1 cellular context compared by ENCODE assay signal in the genomic region with DNA sequence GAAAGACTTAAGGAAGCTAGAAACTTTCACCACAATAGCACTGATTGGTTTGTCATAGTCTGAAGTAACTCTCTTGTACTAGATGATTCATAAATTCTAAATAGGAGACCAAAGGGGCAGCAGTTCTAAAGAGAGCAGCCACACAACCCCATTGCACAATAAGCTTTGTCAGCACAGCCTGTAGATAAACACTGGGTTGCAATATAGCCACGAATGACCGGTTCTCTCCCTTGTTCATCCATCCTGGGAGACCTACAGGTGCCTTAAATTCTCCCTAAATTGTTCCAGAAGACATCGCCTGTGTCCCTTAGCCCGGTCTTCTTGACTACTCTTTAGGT.
TF ChIP-seq lines count a peak whose summit lies in the region.

No MANE protein-coding gene starts in this region.

TF ChIP-seq in HepG2, 621 proteins besides CTCF, POLR2A, EP300 and RAD21 (continued from another document):
- 0 out of 2 replicates have a peak, but pooled peaks have one; percentile 44 for TF ChIP-seq ZNF644 (CRISPR knock-in tag; IDR thresholded peaks at IDR 0.05; ENCODE audit: low read depth)
- TF ChIP-seq FOXP1 (IDR thresholded peaks at IDR 0.05), result no peak
- TF ChIP-seq FOXP1 (CRISPR knock-in tag; IDR thresholded peaks at IDR 0.05), result peak; percentile 57
- TF ChIP-seq ZNF790 (CRISPR knock-in tag; IDR thresholded peaks at IDR 0.05; ENCODE audit: borderline replicate concordance), result no peak
- TF ChIP-seq BCL6 (CRISPR knock-in tag; IDR thresholded peaks at IDR 0.05), result peak; percentile 34; the same call in 1 of the 2 replicates
- TF ChIP-seq, protein P1, sequence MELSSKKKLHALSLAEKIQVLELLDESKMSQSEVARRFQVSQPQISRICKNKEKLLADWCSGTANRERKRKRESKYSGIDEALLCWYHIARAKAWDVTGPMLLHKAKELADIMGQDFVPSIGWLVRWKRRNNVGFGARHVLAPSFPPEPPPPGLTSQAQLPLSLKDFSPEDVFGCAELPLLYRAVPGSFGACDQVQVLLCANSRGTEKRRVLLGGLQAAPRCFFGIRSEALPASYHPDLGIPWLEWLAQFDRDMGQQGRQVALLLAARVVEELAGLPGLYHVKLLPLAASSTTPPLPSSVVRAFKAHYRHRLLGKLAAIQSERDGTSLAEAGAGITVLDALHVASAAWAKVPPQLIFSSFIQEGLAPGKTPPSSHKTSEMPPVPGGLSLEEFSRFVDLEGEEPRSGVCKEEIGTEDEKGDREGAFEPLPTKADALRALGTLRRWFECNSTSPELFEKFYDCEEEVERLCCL (CRISPR knock-in tag; IDR thresholded peaks at IDR 0.05; ENCODE audit: borderline replicate concordance), result no peak
- TF ChIP-seq, protein P2, sequence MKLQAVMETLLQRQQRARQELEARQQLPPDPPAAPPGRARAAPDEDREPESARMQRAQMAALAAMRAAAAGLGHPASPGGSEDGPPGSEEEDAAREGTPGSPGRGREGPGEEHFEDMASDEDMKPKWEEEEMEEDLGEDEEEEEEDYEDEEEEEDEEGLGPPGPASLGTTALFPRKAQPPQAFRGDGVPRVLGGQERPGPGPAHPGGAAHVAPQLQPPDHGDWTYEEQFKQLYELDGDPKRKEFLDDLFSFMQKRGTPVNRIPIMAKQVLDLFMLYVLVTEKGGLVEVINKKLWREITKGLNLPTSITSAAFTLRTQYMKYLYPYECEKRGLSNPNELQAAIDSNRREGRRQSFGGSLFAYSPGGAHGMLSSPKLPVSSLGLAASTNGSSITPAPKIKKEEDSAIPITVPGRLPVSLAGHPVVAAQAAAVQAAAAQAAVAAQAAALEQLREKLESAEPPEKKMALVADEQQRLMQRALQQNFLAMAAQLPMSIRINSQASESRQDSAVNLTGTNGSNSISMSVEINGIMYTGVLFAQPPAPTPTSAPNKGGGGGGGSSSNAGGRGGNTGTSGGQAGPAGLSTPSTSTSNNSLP (IDR thresholded peaks at IDR 0.05; ENCODE audit: low read depth, low read length), result peak; percentile 50; the same call in 1 of the 2 replicates
- no peak for TF ChIP-seq ZNF614 (CRISPR knock-in tag; IDR thresholded peaks at IDR 0.05; ENCODE audit: borderline replicate concordance)
- TF ChIP-seq, protein P3, sequence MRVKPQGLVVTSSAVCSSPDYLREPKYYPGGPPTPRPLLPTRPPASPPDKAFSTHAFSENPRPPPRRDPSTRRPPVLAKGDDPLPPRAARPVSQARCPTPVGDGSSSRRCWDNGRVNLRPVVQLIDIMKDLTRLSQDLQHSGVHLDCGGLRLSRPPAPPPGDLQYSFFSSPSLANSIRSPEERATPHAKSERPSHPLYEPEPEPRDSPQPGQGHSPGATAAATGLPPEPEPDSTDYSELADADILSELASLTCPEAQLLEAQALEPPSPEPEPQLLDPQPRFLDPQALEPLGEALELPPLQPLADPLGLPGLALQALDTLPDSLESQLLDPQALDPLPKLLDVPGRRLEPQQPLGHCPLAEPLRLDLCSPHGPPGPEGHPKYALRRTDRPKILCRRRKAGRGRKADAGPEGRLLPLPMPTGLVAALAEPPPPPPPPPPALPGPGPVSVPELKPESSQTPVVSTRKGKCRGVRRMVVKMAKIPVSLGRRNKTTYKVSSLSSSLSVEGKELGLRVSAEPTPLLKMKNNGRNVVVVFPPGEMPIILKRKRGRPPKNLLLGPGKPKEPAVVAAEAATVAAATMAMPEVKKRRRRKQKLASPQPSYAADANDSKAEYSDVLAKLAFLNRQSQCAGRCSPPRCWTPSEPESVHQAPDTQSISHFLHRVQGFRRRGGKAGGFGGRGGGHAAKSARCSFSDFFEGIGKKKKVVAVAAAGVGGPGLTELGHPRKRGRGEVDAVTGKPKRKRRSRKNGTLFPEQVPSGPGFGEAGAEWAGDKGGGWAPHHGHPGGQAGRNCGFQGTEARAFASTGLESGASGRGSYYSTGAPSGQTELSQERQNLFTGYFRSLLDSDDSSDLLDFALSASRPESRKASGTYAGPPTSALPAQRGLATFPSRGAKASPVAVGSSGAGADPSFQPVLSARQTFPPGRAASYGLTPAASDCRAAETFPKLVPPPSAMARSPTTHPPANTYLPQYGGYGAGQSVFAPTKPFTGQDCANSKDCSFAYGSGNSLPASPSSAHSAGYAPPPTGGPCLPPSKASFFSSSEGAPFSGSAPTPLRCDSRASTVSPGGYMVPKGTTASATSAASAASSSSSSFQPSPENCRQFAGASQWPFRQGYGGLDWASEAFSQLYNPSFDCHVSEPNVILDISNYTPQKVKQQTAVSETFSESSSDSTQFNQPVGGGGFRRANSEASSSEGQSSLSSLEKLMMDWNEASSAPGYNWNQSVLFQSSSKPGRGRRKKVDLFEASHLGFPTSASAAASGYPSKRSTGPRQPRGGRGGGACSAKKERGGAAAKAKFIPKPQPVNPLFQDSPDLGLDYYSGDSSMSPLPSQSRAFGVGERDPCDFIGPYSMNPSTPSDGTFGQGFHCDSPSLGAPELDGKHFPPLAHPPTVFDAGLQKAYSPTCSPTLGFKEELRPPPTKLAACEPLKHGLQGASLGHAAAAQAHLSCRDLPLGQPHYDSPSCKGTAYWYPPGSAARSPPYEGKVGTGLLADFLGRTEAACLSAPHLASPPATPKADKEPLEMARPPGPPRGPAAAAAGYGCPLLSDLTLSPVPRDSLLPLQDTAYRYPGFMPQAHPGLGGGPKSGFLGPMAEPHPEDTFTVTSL (CRISPR knock-in tag; IDR thresholded peaks at IDR 0.05; ENCODE audit: borderline replicate concordance), result 0 out of 2 replicates have a peak, but pooled peaks have one; percentile 18
- TF ChIP-seq, protein P4, sequence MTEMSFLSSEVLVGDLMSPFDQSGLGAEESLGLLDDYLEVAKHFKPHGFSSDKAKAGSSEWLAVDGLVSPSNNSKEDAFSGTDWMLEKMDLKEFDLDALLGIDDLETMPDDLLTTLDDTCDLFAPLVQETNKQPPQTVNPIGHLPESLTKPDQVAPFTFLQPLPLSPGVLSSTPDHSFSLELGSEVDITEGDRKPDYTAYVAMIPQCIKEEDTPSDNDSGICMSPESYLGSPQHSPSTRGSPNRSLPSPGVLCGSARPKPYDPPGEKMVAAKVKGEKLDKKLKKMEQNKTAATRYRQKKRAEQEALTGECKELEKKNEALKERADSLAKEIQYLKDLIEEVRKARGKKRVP (CRISPR knock-in tag; IDR thresholded peaks at IDR 0.05), result 0 out of 4 replicates have a peak, but pooled peaks of 1 of the 2 experiments have one; percentile 12
- TF ChIP-seq SOX13 (IDR thresholded peaks at IDR 0.05), result no peak
- TF ChIP-seq SOX13 (CRISPR knock-in tag; conservative IDR thresholded peaks at IDR 0.05 in 1 of 2, IDR thresholded peaks at IDR 0.05 in 1 of 2), result peak in 1 of 2 experiments; percentile 57; a peak in 2 of 4 replicates
- 0 out of 4 replicates have a peak, but pooled peaks of 1 of the 2 experiments have one; percentile 52 for TF ChIP-seq KLF16 (CRISPR knock-in tag; IDR thresholded peaks at IDR 0.05)
- no peak for TF ChIP-seq XRCC5 (optimal IDR thresholded peaks at IDR 0.05; ENCODE audit: low read length)
- no peak for TF ChIP-seq ZFP36L2 (CRISPR knock-in tag; IDR thresholded peaks at IDR 0.05)
- TF ChIP-seq FOXK1 (CRISPR knock-in tag; IDR thresholded peaks at IDR 0.05; ENCODE audit: borderline replicate concordance, low read depth), result peak; percentile 78; the same call in 1 of the 2 replicates
- TF ChIP-seq PAF1 (CRISPR knock-in tag; IDR thresholded peaks at IDR 0.05), result no peak
- TF ChIP-seq, protein P5, sequence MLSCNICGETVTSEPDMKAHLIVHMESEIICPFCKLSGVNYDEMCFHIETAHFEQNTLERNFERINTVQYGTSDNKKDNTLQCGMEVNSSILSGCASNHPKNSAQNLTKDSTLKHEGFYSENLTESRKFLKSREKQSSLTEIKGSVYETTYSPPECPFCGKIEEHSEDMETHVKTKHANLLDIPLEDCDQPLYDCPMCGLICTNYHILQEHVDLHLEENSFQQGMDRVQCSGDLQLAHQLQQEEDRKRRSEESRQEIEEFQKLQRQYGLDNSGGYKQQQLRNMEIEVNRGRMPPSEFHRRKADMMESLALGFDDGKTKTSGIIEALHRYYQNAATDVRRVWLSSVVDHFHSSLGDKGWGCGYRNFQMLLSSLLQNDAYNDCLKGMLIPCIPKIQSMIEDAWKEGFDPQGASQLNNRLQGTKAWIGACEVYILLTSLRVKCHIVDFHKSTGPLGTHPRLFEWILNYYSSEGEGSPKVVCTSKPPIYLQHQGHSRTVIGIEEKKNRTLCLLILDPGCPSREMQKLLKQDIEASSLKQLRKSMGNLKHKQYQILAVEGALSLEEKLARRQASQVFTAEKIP (CRISPR knock-in tag; IDR thresholded peaks at IDR 0.05; ENCODE audit: borderline replicate concordance), result no peak
- no peak for TF ChIP-seq SOX6 (IDR thresholded peaks at IDR 0.05)
- peak; percentile 66 for TF ChIP-seq SOX6 (CRISPR knock-in tag; IDR thresholded peaks at IDR 0.05)
- TF ChIP-seq TOE1 (CRISPR knock-in tag; IDR thresholded peaks at IDR 0.05), result no peak
- TF ChIP-seq MAFK (conservative IDR thresholded peaks at IDR 0.05 in 1 of 2, IDR thresholded peaks at IDR 0.05 in 1 of 2; ENCODE audit: low read length in 2 of 2), result peak; percentile 80 to 86
- no peak for TF ChIP-seq CREB1 (IDR thresholded peaks at IDR 0.05)
- 0 out of 2 replicates have a peak, but pooled peaks have one; percentile 22 for TF ChIP-seq CREB1 (CRISPR knock-in tag; IDR thresholded peaks at IDR 0.05)
